In genomic region chr6:144350176-144350575, GRCh38 we compare ENCODE assay signal across 9 cellular contexts.
DNase-seq lines count a peak whose midpoint lies in the region; ATAC-seq and TF ChIP-seq lines count a peak whose summit lies in the region.
"Had no signal": no experiment of that assay in that cellular context is flagged by ENCODE, and none has a peak within 500 bp of the region (broad histone marks: within the 10 kb centered on the region; RNA-seq: fewer than 3 reads in every experiment).

No MANE protein-coding gene starts in this region.

- no peaks in the 10 kb centered on the region for H4K20me1 ChIP-seq in GM23248 (ENCODE audit: insufficient read depth)

- WGBS in GM23248 (ENCODE audit: low coverage in 1 of 2, low lambda C conversion rate in 2 of 2, missing lambda C conversion rate in 2 of 2), 2 experiments: 65 to 68% methylated on average over 4 of the region's 4 CpGs
- whole genome bisulfite sequencing in ovary, 3 donors: 33 to 45% (median 40%) methylated on average over 4 of the region's 4 CpGs

- H3K4me1 ChIP-seq in GM23248 (ENCODE audit: insufficient read depth) (peaks cover 40% of the 10 kb centered on the region), mucosa of rectum (ENCODE audit: control insufficient read depth in 2 of 2, insufficient read depth in 2 of 2, low read length in 2 of 2) (peaks cover 9 to 11% of the 10 kb centered on the region in 2 donors), ovary (ENCODE audit: insufficient read depth) (peaks cover 8% of the 10 kb centered on the region), mucosa of descending colon (ENCODE audit: low read depth) (no peaks in the 10 kb centered on the region)

- ATAC-seq in GM18498 (IDR thresholded peaks at IDR 0.05; ENCODE audit: unreplicated experiment) (peak; percentile 31), T-helper 17 cell (peak; percentile 45), mucosa of descending colon (no peak)

- no peaks in the 10 kb centered on the region for H3K9me2 ChIP-seq in GM23248 (ENCODE audit: insufficient read depth)

- H3K27me3 Mint-ChIP-seq in T-helper 17 cell: no peaks in the 10 kb centered on the region

- peaks cover 43% of the 10 kb centered on the region for H3F3A ChIP-seq in GM23248 (ENCODE audit: insufficient read depth)

- DNase-seq in GM23248: no peak
- DNase-seq in T-helper 17 cell: no peak
- no peak for DNase-seq in ovary
- DNase-seq in activated CD8-positive, alpha-beta memory T cell treated with anti-CD3 and anti-CD28 coated beads for 24 hours: no peak
- no peak for DNase-seq in NCI-H2029 (lab: John Stamatoyannopoulos, UW)
- DNase-seq in mucosa of descending colon: no peak
- DNase-seq: stimulated activated CD4-positive, alpha-beta T cell treated with anti-CD3 and anti-CD28 coated beads, Interleukin-4, amount 100 ng/mL, for 4 hours had no signal

- peaks cover 99% of the 10 kb centered on the region for H3K79me2 ChIP-seq in GM23248 (ENCODE audit: insufficient read depth)

- TF ChIP-seq POLR2A in ovary (IDR thresholded peaks at IDR 0.05): no peak

- intact Hi-C loops in ovary (cut with DNase I) (no loop called here), mucosa of descending colon (cut with DNase I, micrococcal nuclease) (no loop called here)

- H3K9me3 ChIP-seq in GM23248 (ENCODE audit: low read depth): no peaks in the 10 kb centered on the region
- no peaks in the 10 kb centered on the region for H3K9me3 ChIP-seq in T-helper 17 cell (ENCODE audit: control insufficient read depth, low read length, poor library complexity, severe bottlenecking)
- H3K9me3 ChIP-seq in mucosa of rectum (ENCODE audit: control insufficient read depth in 2 of 2, low read length in 2 of 2): no peaks in the 10 kb centered on the region
- H3K9me3 ChIP-seq in ovary: no peaks in the 10 kb centered on the region
- H3K9me3 ChIP-seq in mucosa of descending colon: no peaks in the 10 kb centered on the region

- H3K27ac Mint-ChIP-seq in T-helper 17 cell: peak overlapping the region; percentile 98

- H3K4me3 Mint-ChIP-seq in T-helper 17 cell: peak overlapping the region; percentile 88

- H3K4me1 Mint-ChIP-seq in T-helper 17 cell: peaks cover 74% of the 10 kb centered on the region

- H3K4me2 ChIP-seq in GM23248 (ENCODE audit: unreplicated experiment): peak overlapping the region; percentile 59

- H3K27ac ChIP-seq in GM23248: peak overlapping the region; percentile 45
- H3K27ac ChIP-seq in mucosa of rectum (ENCODE audit: low read depth in 2 of 2, low read length in 2 of 2): peak overlapping the region; percentile 31 to 46
- H3K27ac ChIP-seq in ovary: no peak overlapping the region

- no peak for TF ChIP-seq EP300 in ovary (IDR thresholded peaks at IDR 0.05)

- H3K27me3 ChIP-seq in GM23248 (replicated peaks; ENCODE audit: insufficient read depth) (no peaks in the 10 kb centered on the region), mucosa of rectum (ENCODE audit: control insufficient read depth in 2 of 2, insufficient read depth in 2 of 2, low read length in 2 of 2) (no peaks in the 10 kb centered on the region), ovary (no peaks in the 10 kb centered on the region)

- H2AFZ ChIP-seq in GM23248: no peak overlapping the region

- in situ Hi-C loops in GM23248 (cut with MboI): no loop called here

- H3K9ac ChIP-seq in GM23248: no peak overlapping the region
- peak overlapping the region in 1 of 2 donors; percentile 28 for H3K9ac ChIP-seq in mucosa of rectum (ENCODE audit: low read depth in 1 of 2, low read length in 2 of 2)

- H3K36me3 Mint-ChIP-seq in T-helper 17 cell (ENCODE audit: low read depth): peaks cover 8% of the 10 kb centered on the region

- no peaks in the 10 kb centered on the region for H3K36me3 ChIP-seq in GM23248 (ENCODE audit: low read depth)
- H3K36me3 ChIP-seq in mucosa of rectum (ENCODE audit: control insufficient read depth in 2 of 2, insufficient read depth in 2 of 2, low read length in 2 of 2): no peaks in the 10 kb centered on the region
- H3K36me3 ChIP-seq in ovary: no peaks in the 10 kb centered on the region
- H3K36me3 ChIP-seq in mucosa of descending colon (ENCODE audit: low read depth): no peaks in the 10 kb centered on the region

- TF ChIP-seq CTCF in ovary (IDR thresholded peaks at IDR 0.05): no peak
- no peak for TF ChIP-seq CTCF in mucosa of descending colon (IDR thresholded peaks at IDR 0.05)

- H3K4me3 ChIP-seq in GM23248: 0 out of 2 replicates have a peak overlapping the region, but pooled peaks have one; percentile 10
- peak overlapping the region in 1 of 2 donors; percentile 42 for H3K4me3 ChIP-seq in mucosa of rectum (ENCODE audit: low read length in 2 of 2)
- no peak overlapping the region for H3K4me3 ChIP-seq in ovary
- H3K4me3 ChIP-seq in mucosa of descending colon: no peak overlapping the region

Comparison
In these comparisons a context has a peak if more than half of its experiments do, and no peak if none do; other contexts are left out.
1. H3K27ac ChIP-seq: peak in GM23248 (single experiment) and mucosa of rectum (2 of 2); none in ovary (0 of 2).